21 cellular contexts compared by ENCODE assay signal in genomic region chr6:38498085-38498484, GRCh38.
"Had no signal": no experiment of that assay in that cellular context is flagged by ENCODE, and none has a peak within 500 bp of the region (broad histone marks: within the 10 kb centered on the region; RNA-seq: fewer than 3 reads in every experiment).

No MANE protein-coding gene starts in this region.

- H3K9me3 ChIP-seq: adrenal gland, body of pancreas, lower lobe of right lung, spleen, transverse colon had no signal

- H3K4me3 Mint-ChIP-seq: activated CD4-positive, alpha-beta T cell treated with anti-CD3 and anti-CD28 coated beads, Interleukin-2, amount 10 ng/mL, durations not matched to agents 7 days and 5 days; activated naive CD4-positive, alpha-beta T cell treated with anti-CD3 and anti-CD28 coated beads, Interleukin-2, amount 10 ng/mL, durations not matched to agents 7 days and 5 days; dendritic cell treated with granulocyte-macrophage colony-stimulating factor and Interleukin-4, amounts not matched to agents 40 ng/mL and 50 ng/mL, for 4 days; effector memory CD8-positive, alpha-beta T cell; naive thymus-derived CD4-positive, alpha-beta T cell; stimulated activated naive B cell treated with anti-CD40 and anti-IgM and Interleukin-4, amounts not matched to agents 10 μg/mL and 1 μg/mL and 100 μg/mL, for 72 hours; T-helper 1 cell treated with Interleukin-12 subunit alpha and Interleukin-12 subunit beta and Interleukin-4 antibody, amounts not matched to agents 30 μg/mL and 1 μg/mL, for 36 hours; WTC11 had no signal

- H3K27ac ChIP-seq: adrenal gland, body of pancreas, lower lobe of right lung, spleen, transverse colon had no signal

- H3K4me1 ChIP-seq: body of pancreas had no signal

- H3K36me3 ChIP-seq: adrenal gland, lower lobe of right lung, spleen, transverse colon had no signal

- H3K4me3 ChIP-seq: adrenal gland, body of pancreas, lower lobe of right lung, spleen, transverse colon had no signal

- H3K27me3 Mint-ChIP-seq: activated CD4-positive, alpha-beta T cell treated with anti-CD3 and anti-CD28 coated beads, Interleukin-2, amount 10 ng/mL, durations not matched to agents 7 days and 5 days; activated naive CD4-positive, alpha-beta T cell treated with anti-CD3 and anti-CD28 coated beads, Interleukin-2, amount 10 ng/mL, durations not matched to agents 7 days and 5 days; dendritic cell treated with granulocyte-macrophage colony-stimulating factor and Interleukin-4, amounts not matched to agents 40 ng/mL and 50 ng/mL, for 4 days; effector memory CD8-positive, alpha-beta T cell; stimulated activated naive B cell treated with anti-CD40 and anti-IgM and Interleukin-4, amounts not matched to agents 10 μg/mL and 1 μg/mL and 100 μg/mL, for 72 hours had no signal

- H3K27ac Mint-ChIP-seq: activated CD4-positive, alpha-beta T cell treated with anti-CD3 and anti-CD28 coated beads, Interleukin-2, amount 10 ng/mL, durations not matched to agents 7 days and 5 days; activated naive CD4-positive, alpha-beta T cell treated with anti-CD3 and anti-CD28 coated beads, Interleukin-2, amount 10 ng/mL, durations not matched to agents 7 days and 5 days; activated T-helper 2 cell treated with anti-CD3 and anti-CD28 coated beads, Interferon-gamma antibody, Interleukin-2, Interleukin-4, amounts not matched to agents 10 μg/mL and 5 μg/mL and 100 μg/mL, durations not matched to agents 14 hours and 24 hours and 36 hours; dendritic cell treated with granulocyte-macrophage colony-stimulating factor and Interleukin-4, amounts not matched to agents 40 ng/mL and 50 ng/mL, for 4 days; naive thymus-derived CD4-positive, alpha-beta T cell; stimulated activated naive B cell treated with anti-CD40 and anti-IgM and Interleukin-4, amounts not matched to agents 10 μg/mL and 1 μg/mL and 100 μg/mL, for 72 hours; T-helper 1 cell treated with Interleukin-12 subunit alpha and Interleukin-12 subunit beta and Interleukin-4 antibody, amounts not matched to agents 30 μg/mL and 1 μg/mL, for 36 hours; WTC11 had no signal

- ATAC-seq: body of pancreas; effector memory CD8-positive, alpha-beta T cell; lower lobe of right lung; naive thymus-derived CD4-positive, alpha-beta T cell; right cardiac atrium; stimulated activated naive B cell treated with anti-CD40 and anti-IgM and Interleukin-4, amounts not matched to agents 10 μg/mL and 1 μg/mL and 100 μg/mL, for 72 hours; WTC11 had no signal

- H3K9me3 Mint-ChIP-seq: activated CD4-positive, alpha-beta T cell treated with anti-CD3 and anti-CD28 coated beads, Interleukin-2, amount 10 ng/mL, durations not matched to agents 7 days and 5 days; activated naive CD4-positive, alpha-beta T cell treated with anti-CD3 and anti-CD28 coated beads, Interleukin-2, amount 10 ng/mL, durations not matched to agents 7 days and 5 days; activated T-helper 2 cell treated with anti-CD3 and anti-CD28 coated beads, Interferon-gamma antibody, Interleukin-2, Interleukin-4, amounts not matched to agents 10 μg/mL and 5 μg/mL and 100 μg/mL, durations not matched to agents 14 hours and 24 hours and 36 hours; dendritic cell treated with granulocyte-macrophage colony-stimulating factor and Interleukin-4, amounts not matched to agents 40 ng/mL and 50 ng/mL, for 4 days; effector memory CD8-positive, alpha-beta T cell; naive thymus-derived CD4-positive, alpha-beta T cell; stimulated activated naive B cell treated with anti-CD40 and anti-IgM and Interleukin-4, amounts not matched to agents 10 μg/mL and 1 μg/mL and 100 μg/mL, for 72 hours; T-helper 1 cell treated with Interleukin-12 subunit alpha and Interleukin-12 subunit beta and Interleukin-4 antibody, amounts not matched to agents 30 μg/mL and 1 μg/mL, for 36 hours; WTC11 had no signal

- DNase-seq: activated CD4-positive, alpha-beta T cell treated with anti-CD3 and anti-CD28 coated beads, Interleukin-2, amount 10 ng/mL, durations not matched to agents 7 days and 5 days; activated naive CD4-positive, alpha-beta T cell treated with anti-CD3 and anti-CD28 coated beads, Interleukin-2, amount 10 ng/mL, durations not matched to agents 7 days and 5 days; body of pancreas; cerebellar nuclear complex; effector memory CD8-positive, alpha-beta T cell; hypothalamus; kidney glomerular epithelial cell; lower lobe of right lung; naive thymus-derived CD4-positive, alpha-beta T cell; posterior cingulate gyrus; right cardiac atrium; spleen; stimulated activated CD4-positive, alpha-beta T cell treated with anti-CD3 and anti-CD28 coated beads, Interleukin-2, amount 100 ng/mL, for 24 hours; stimulated activated naive B cell treated with anti-CD40 and anti-IgM and Interleukin-4, amounts not matched to agents 10 μg/mL and 1 μg/mL and 100 μg/mL, for 72 hours; substantia nigra; transverse colon had no signal

- H3K36me3 Mint-ChIP-seq: activated naive CD4-positive, alpha-beta T cell treated with anti-CD3 and anti-CD28 coated beads, Interleukin-2, amount 10 ng/mL, durations not matched to agents 7 days and 5 days; naive thymus-derived CD4-positive, alpha-beta T cell; stimulated activated naive B cell treated with anti-CD40 and anti-IgM and Interleukin-4, amounts not matched to agents 10 μg/mL and 1 μg/mL and 100 μg/mL, for 72 hours; WTC11 had no signal

- H3K4me1 Mint-ChIP-seq: activated naive CD4-positive, alpha-beta T cell treated with anti-CD3 and anti-CD28 coated beads, Interleukin-2, amount 10 ng/mL, durations not matched to agents 7 days and 5 days had no signal

- H3K27me3 ChIP-seq: adrenal gland, body of pancreas, spleen, transverse colon had no signal
